In the genomic region with DNA sequence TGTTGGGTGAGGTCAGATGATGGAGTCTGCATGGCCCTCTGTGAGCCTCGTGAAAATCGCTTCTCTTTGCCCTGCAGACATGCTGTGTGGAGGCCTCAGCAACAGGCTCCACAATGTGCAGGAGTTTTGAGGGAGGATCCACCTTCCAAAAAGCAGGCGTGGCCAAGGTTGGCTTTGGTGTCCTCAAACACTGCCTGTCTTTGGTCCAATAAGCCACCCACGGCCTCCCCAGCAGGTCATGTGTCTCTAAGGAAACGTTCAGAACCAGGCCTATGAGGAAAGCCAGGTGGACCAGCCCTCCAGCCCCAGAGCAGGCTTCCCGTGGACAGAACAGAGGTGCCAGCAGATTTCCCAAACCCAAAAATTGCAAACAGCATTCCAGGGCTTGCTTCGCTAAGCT, we compare ENCODE assay signal across 18 cellular contexts.
DNase-seq lines count a peak whose midpoint lies in the region; ATAC-seq, FAIRE-seq and TF ChIP-seq lines count a peak whose summit lies in the region.
"Had no signal": no experiment of that assay in that cellular context is flagged by ENCODE, and none has a peak within 500 bp of the region (broad histone marks: within the 10 kb centered on the region; RNA-seq: fewer than 3 reads in every experiment).

No MANE protein-coding gene starts in this region.

- intact Hi-C loops in right cardiac atrium (cut with DNase I) (no loop called here), left ventricle myocardium inferior (cut with micrococcal nuclease) (no loop called here)

- peak overlapping the region; percentile 86; the same call in 1 of the 2 replicates for H2BK12ac ChIP-seq in H1 (ENCODE audit: low read depth, low read length)

- ATAC-seq in right cardiac atrium = peak in 1 of 2 donors; percentile 19
- no peak for ATAC-seq in naive thymus-derived CD8-positive, alpha-beta T cell
- ATAC-seq: A549; CD8-positive, alpha-beta T cell had no signal

- H3K27ac ChIP-seq in right cardiac atrium (ENCODE audit: low read length) (peak overlapping the region; percentile 4), left ventricle myocardium inferior (replicated peaks) (no peak overlapping the region), H1 (ENCODE audit: low read depth, low read length) (no peak overlapping the region)
- H3K27ac ChIP-seq: 22Rv1, A549 had no signal

- H4K20me1 ChIP-seq in H1 (replicated peaks in 1 of 2; ENCODE audit: control insufficient read depth in 1 of 2, insufficient read depth in 2 of 2, low read length in 2 of 2) = no peaks in the 10 kb centered on the region

- H3K9ac ChIP-seq in H1 (replicated peaks in 1 of 4; ENCODE audit: extremely low read depth in 1 of 4, low read depth in 3 of 4, low read length in 3 of 4) = no peak overlapping the region

- no peak overlapping the region for H4K8ac ChIP-seq in H1 (ENCODE audit: extremely low read depth, insufficient read depth, low read length)

- H3K23me2 ChIP-seq in H1 (ENCODE audit: low read depth, low read length) = no peaks in the 10 kb centered on the region

- H2BK15ac ChIP-seq in H1 (ENCODE audit: low read length) = no peak overlapping the region; the same call in 1 of the 2 replicates

- peaks cover 0 to 12% (median 2%) of the 10 kb centered on the region in 9 donors for H3K9me3 Mint-ChIP-seq in naive thymus-derived CD8-positive, alpha-beta T cell

- no peak for TF ChIP-seq POLR2A in H1 (IDR thresholded peaks at IDR 0.05; ENCODE audit: control extremely low read depth in 1 of 2, low read depth in 2 of 2, low read length in 2 of 2)

- POLR2A ChIA-PET in H1 (lab: Charles Lee; ENCODE audit: partially characterized antibody) = no interaction called here
- POLR2A ChIA-PET in naive thymus-derived CD8-positive, alpha-beta T cell (lab: Charles Lee) = no interaction called here

- peak overlapping the region; percentile 45 for H4K91ac ChIP-seq in H1 (replicated peaks; ENCODE audit: insufficient read length, low read length)

- no peaks in the 10 kb centered on the region for H3K4me1 ChIP-seq in right cardiac atrium (ENCODE audit: control insufficient read depth, insufficient read depth, low read length)
- H3K4me1 ChIP-seq in left ventricle myocardium inferior = peaks cover 4% of the 10 kb centered on the region
- H3K4me1 ChIP-seq in H1 (replicated peaks in 1 of 4; ENCODE audit: control insufficient read depth in 3 of 4, insufficient read depth in 4 of 4, low read length in 3 of 4) = no peaks in the 10 kb centered on the region; a peak in 1 of 7 replicates
- H3K4me1 ChIP-seq: A549 had no signal

- no peak overlapping the region for H3K27ac Mint-ChIP-seq in naive thymus-derived CD8-positive, alpha-beta T cell
- H3K27ac Mint-ChIP-seq: CD8-positive, alpha-beta T cell had no signal

- no peak overlapping the region for H2AK5ac ChIP-seq in H1 (ENCODE audit: low read depth, low read length)

- H3K23ac ChIP-seq in H1 (ENCODE audit: insufficient read length) = no peak overlapping the region

- CTCF ChIA-PET in H1 (lab: Charles Lee; ENCODE audit: partially characterized antibody) = interaction anchor here (0.7 kb wide), 1 partner anchor 95 kb away, joined by 3 read pairs; no protein-coding TSS in a partner anchor

- H3K27me3 ChIP-seq in right cardiac atrium (ENCODE audit: control insufficient read depth, insufficient read depth) (no peaks in the 10 kb centered on the region), left ventricle myocardium inferior (ENCODE audit: low read depth) (peaks cover 60% of the 10 kb centered on the region), H1 (replicated peaks in 1 of 4; ENCODE audit: control insufficient read depth in 3 of 4, extremely low read depth in 1 of 4, insufficient read depth in 3 of 4, low read length in 3 of 4) (peaks cover 0 to 8% (median 0%) of the 10 kb centered on the region in 4 experiments; a peak in 2 of 7 replicates)

- H2BK20ac ChIP-seq in H1 (ENCODE audit: low read length) = peak overlapping the region; percentile 82; the same call in 1 of the 2 replicates

- H4K5ac ChIP-seq in H1 (ENCODE audit: insufficient read length, low read depth, low read length) = no peak overlapping the region

- H3K36me3 ChIP-seq in left ventricle myocardium inferior (no peaks in the 10 kb centered on the region), H1 (ENCODE audit: control insufficient read depth in 2 of 4, insufficient read depth in 4 of 4, low read length in 3 of 4) (no peaks in the 10 kb centered on the region)

- no peak for TF ChIP-seq CTCF in left ventricle myocardium inferior (IDR thresholded peaks at IDR 0.05; ENCODE audit: borderline replicate concordance)
- no peak for TF ChIP-seq CTCF in H1 (IDR thresholded peaks at IDR 0.05; ENCODE audit: control extremely low read depth in 1 of 3, insufficient read depth in 1 of 3, low read depth in 1 of 3, low read length in 3 of 3)

- no peak overlapping the region for H3K18ac ChIP-seq in H1 (ENCODE audit: extremely low read depth, low read length)

- 40% methylated on average over 7 of the region's 7 CpGs for WGBS in right cardiac atrium
- WGBS in H1 (ENCODE audit: extremely low coverage in 1 of 2, insufficient coverage in 1 of 2, insufficient read length in 1 of 2, insufficient replicate concordance in 2 of 2, low coverage in 1 of 2, low lambda C conversion rate in 2 of 2, missing lambda C conversion rate in 1 of 2), 2 experiments = 93% methylated on average over 7 of the region's 7 CpGs; no CpG with 5 or more reads in 1 of the 2 experiments

- no peak overlapping the region for H3K14ac ChIP-seq in H1 (ENCODE audit: insufficient read length)

- no peak overlapping the region for H3K4ac ChIP-seq in H1 (replicated peaks; ENCODE audit: insufficient read length, low read depth, low read length)

- no peak for TF ChIP-seq EP300 in H1 (IDR thresholded peaks at IDR 0.05; ENCODE audit: borderline replicate concordance in 1 of 2, low read depth in 2 of 2, low read length in 2 of 2)

- H3K9me3 ChIP-seq in right cardiac atrium (ENCODE audit: control insufficient read depth, low read length) = peaks cover 2% of the 10 kb centered on the region
- no peaks in the 10 kb centered on the region for H3K9me3 ChIP-seq in left ventricle myocardium inferior (replicated peaks)
- no peaks in the 10 kb centered on the region for H3K9me3 ChIP-seq in H1 (ENCODE audit: insufficient read depth in 2 of 2, low read depth in 1 of 2, low read length in 1 of 2)
- H3K9me3 ChIP-seq: A549 had no signal

- H3K4me3 ChIP-seq in right cardiac atrium (ENCODE audit: low read length) (no peak overlapping the region), left ventricle myocardium inferior (no peak overlapping the region), H1 (ENCODE audit: extremely low read depth in 1 of 4, insufficient read depth in 2 of 4, low read depth in 3 of 4, low read length in 4 of 4) (no peak overlapping the region)
- H3K4me3 ChIP-seq: A549 had no signal

- DNase-seq in NCI-H748 (lab: John Stamatoyannopoulos, UW; ENCODE audit: unreplicated experiment) (peak; percentile 32), NCI-H748 treated with DMSO at 0.1 percent for 48 hours (lab: John Stamatoyannopoulos, UW) (no peak), right cardiac atrium (no peak), left ventricle myocardium inferior (no peak), H1 (ENCODE audit: low read depth in 1 of 2, low spot score in 2 of 2) (no peak), SKM-1 (lab: John Stamatoyannopoulos, UW; ENCODE audit: unreplicated experiment) (no peak)
- DNase-seq in naive thymus-derived CD8-positive, alpha-beta T cell = no peak
- DNase-seq: AML-193; Calu3; CD8-positive, alpha-beta T cell; DMS79 treated with DMSO at 0.1 percent for 48 hours; EL; HCEC 1CT had no signal

- H3K27me3 Mint-ChIP-seq in naive thymus-derived CD8-positive, alpha-beta T cell = peaks cover 0 to 4% (median 0%) of the 10 kb centered on the region in 5 donors

- H3K4me3 Mint-ChIP-seq in naive thymus-derived CD8-positive, alpha-beta T cell = no peak overlapping the region
- H3K4me3 Mint-ChIP-seq: CD8-positive, alpha-beta T cell had no signal

- no peaks in the 10 kb centered on the region for H3K36me3 Mint-ChIP-seq in naive thymus-derived CD8-positive, alpha-beta T cell
- H3K36me3 Mint-ChIP-seq: CD8-positive, alpha-beta T cell had no signal

- H3K79me2 ChIP-seq in H1 (ENCODE audit: control insufficient read depth in 1 of 2, insufficient read depth in 2 of 2, low read length in 2 of 2) = no peaks in the 10 kb centered on the region

- no peak for FAIRE-seq in H1 (lab: Jason Lieb, UNC)
- FAIRE-seq: A549, GM12891, GM19239, H54 had no signal

- H3K79me1 ChIP-seq in H1 (ENCODE audit: low read depth, low read length) = no peaks in the 10 kb centered on the region

- no peaks in the 10 kb centered on the region for H3K4me1 Mint-ChIP-seq in naive thymus-derived CD8-positive, alpha-beta T cell

- no peak overlapping the region for H2AFZ ChIP-seq in H1 (ENCODE audit: low read length)

- H3K4me2 ChIP-seq in H1 (ENCODE audit: insufficient read depth in 1 of 2, low read depth in 2 of 2, low read length in 2 of 2) = no peak overlapping the region
- H3K4me2 ChIP-seq: A549 had no signal

- no peak overlapping the region for H2BK120ac ChIP-seq in H1 (replicated peaks; ENCODE audit: low read depth, low read length)

- no peak overlapping the region for H3K56ac ChIP-seq in H1 (replicated peaks; ENCODE audit: insufficient read length, low read depth, low read length)

- H2BK5ac ChIP-seq in H1 (ENCODE audit: low read depth, low read length) = peak overlapping the region; percentile 0; the same call in 1 of the 2 replicates

- TF ChIP-seq RAD21 in H1 (IDR thresholded peaks at IDR 0.05 in 1 of 2, conservative IDR thresholded peaks at IDR 0.05 in 1 of 2; ENCODE audit: low read depth in 2 of 2, low read length in 2 of 2) = no peak

TF ChIP-seq in H1, 55 proteins besides CTCF, POLR2A, EP300 and RAD21 (continues in another document):
- TF ChIP-seq CBX8 (IDR thresholded peaks at IDR 0.05; ENCODE audit: borderline replicate concordance, low read depth, low read length) = no peak
- no peak for TF ChIP-seq CBX5 (IDR thresholded peaks at IDR 0.05; ENCODE audit: low read depth, low read length)
- no peak for TF ChIP-seq HDAC6 (IDR thresholded peaks at IDR 0.05; ENCODE audit: low read depth, low read length)
